ENCODE assay signal across 1 cellular context in the genomic region with DNA sequence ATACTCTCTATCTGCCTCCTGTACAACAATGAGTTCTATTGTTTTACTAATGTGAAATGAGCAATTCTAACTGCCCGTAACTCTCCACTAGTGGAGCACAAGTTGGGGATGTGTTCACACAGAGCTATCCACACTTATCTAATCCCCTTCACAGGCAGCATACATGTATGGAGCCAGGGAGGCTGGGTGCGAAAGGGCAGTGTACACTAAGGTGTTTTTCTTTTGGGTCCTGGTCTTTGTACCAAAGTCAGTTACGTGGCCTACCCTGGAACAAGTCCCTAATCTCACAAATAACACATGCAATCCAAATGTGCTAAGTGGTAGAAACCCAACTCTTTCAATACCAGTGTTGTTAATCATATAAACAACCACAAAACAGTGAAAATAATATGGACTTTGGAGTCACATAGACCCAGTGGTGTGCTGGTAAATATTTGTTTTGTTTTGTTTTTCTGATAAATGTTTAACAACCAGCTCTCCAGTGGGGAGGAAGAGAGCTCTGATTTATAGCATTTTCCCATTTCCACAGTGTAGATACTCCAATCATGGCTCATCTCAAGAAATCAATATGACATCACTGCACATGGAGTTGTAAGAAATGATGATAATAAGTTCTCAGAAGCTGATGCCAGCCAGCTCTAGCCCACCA.
TF ChIP-seq lines count a peak whose summit lies in the region.

No MANE protein-coding gene starts in this region.

TF ChIP-seq in HepG2, 621 proteins besides CTCF, POLR2A, EP300 and RAD21 (continued from another document and continues in another):
- TF ChIP-seq MAX (IDR thresholded peaks at IDR 0.05) (0 out of 2 replicates have a peak, but pooled peaks have one; percentile 24), NR2F6 (IDR thresholded peaks at IDR 0.05) (peak; percentile 28; the same call in 1 of the 2 replicates), NR2F6 (CRISPR knock-in tag; IDR thresholded peaks at IDR 0.05) (no peak), NCOR1 (IDR thresholded peaks at IDR 0.05; ENCODE audit: borderline replicate concordance, low read length) (peak; percentile 72; the same call in 1 of the 2 replicates), HHEX (CRISPR knock-in tag; IDR thresholded peaks at IDR 0.05) (peak; percentile 71; the same call in 1 of the 2 replicates), HNF1B (CRISPR knock-in tag; IDR thresholded peaks at IDR 0.05) (peak; percentile 68; the same call in 1 of the 2 replicates), ZNF619 (CRISPR knock-in tag; IDR thresholded peaks at IDR 0.05) (no peak), IRF2 (CRISPR knock-in tag; IDR thresholded peaks at IDR 0.05) (peak; percentile 50; the same call in 1 of the 2 replicates), ZMYM3 (CRISPR knock-in tag; IDR thresholded peaks at IDR 0.05) (peak; percentile 52), ZNF276 (CRISPR knock-in tag; IDR thresholded peaks at IDR 0.05; ENCODE audit: low read depth) (no peak), SMAD3 (CRISPR knock-in tag; IDR thresholded peaks at IDR 0.05) (peak; percentile 48; the same call in 1 of the 2 replicates), PHF21A (CRISPR knock-in tag; IDR thresholded peaks at IDR 0.05) (0 out of 2 replicates have a peak, but pooled peaks have one; percentile 41), HDAC1 (CRISPR knock-in tag; IDR thresholded peaks at IDR 0.05) (peak; percentile 43; the same call in 1 of the 2 replicates), MEF2D (CRISPR knock-in tag; IDR thresholded peaks at IDR 0.05) (peak; percentile 32; the same call in 1 of the 2 replicates), ZMAT3 (CRISPR knock-in tag; conservative IDR thresholded peaks at IDR 0.05) (0 out of 2 replicates have a peak, but pooled peaks have one; percentile 49), MIXL1 (CRISPR knock-in tag; IDR thresholded peaks at IDR 0.05) (0 out of 2 replicates have a peak, but pooled peaks have one; percentile 73), ZFYVE20 (CRISPR knock-in tag; IDR thresholded peaks at IDR 0.05; ENCODE audit: borderline replicate concordance, low read depth) (no peak), RXRB (CRISPR knock-in tag; IDR thresholded peaks at IDR 0.05; ENCODE audit: borderline replicate concordance) (peak; percentile 40; the same call in 1 of the 2 replicates), KLF11 (CRISPR knock-in tag; IDR thresholded peaks at IDR 0.05) (no peak), EHMT2 (IDR thresholded peaks at IDR 0.05; ENCODE audit: borderline replicate concordance, low read depth, low read length) (peak; percentile 88; the same call in 1 of the 2 replicates), ZFP36L1 (CRISPR knock-in tag; IDR thresholded peaks at IDR 0.05) (peak; percentile 76; the same call in 1 of the 2 replicates), ZMYM4 (CRISPR knock-in tag; IDR thresholded peaks at IDR 0.05) (peak; percentile 25; the same call in 1 of the 2 replicates), TARDBP (CRISPR knock-in tag; IDR thresholded peaks at IDR 0.05) (peak; percentile 25; the same call in 1 of the 2 replicates), KDM6A (CRISPR knock-in tag; IDR thresholded peaks at IDR 0.05; ENCODE audit: low read depth) (peak; percentile 76), ZMYM2 (CRISPR knock-in tag; IDR thresholded peaks at IDR 0.05) (0 out of 2 replicates have a peak, but pooled peaks have one; percentile 34), ZNF496 (CRISPR knock-in tag; IDR thresholded peaks at IDR 0.05; ENCODE audit: insufficient replicate concordance) (no peak), ZSCAN25 (CRISPR knock-in tag; IDR thresholded peaks at IDR 0.05) (no peak), HNF4G (IDR thresholded peaks at IDR 0.05; ENCODE audit: borderline replicate concordance, low read depth, low read length) (peak; percentile 33; the same call in 1 of the 2 replicates), HNF4G (CRISPR knock-in tag; IDR thresholded peaks at IDR 0.05; ENCODE audit: borderline replicate concordance, low read depth) (peak; percentile 81), ZNF781 (CRISPR knock-in tag; IDR thresholded peaks at IDR 0.05; ENCODE audit: borderline replicate concordance, not compliant biosample characterization) (no peak), CHD4 (IDR thresholded peaks at IDR 0.05; ENCODE audit: borderline replicate concordance, low read length) (no peak), FOXA3 (CRISPR knock-in tag; IDR thresholded peaks at IDR 0.05) (peak; percentile 84), RBFOX2 (IDR thresholded peaks at IDR 0.05; ENCODE audit: low read depth, low read length) (no peak), PHF20 (CRISPR knock-in tag; IDR thresholded peaks at IDR 0.05) (peak; percentile 22; the same call in 1 of the 2 replicates), SOX5 (CRISPR knock-in tag; IDR thresholded peaks at IDR 0.05; ENCODE audit: borderline replicate concordance) (peak; percentile 85), RARA (CRISPR knock-in tag; IDR thresholded peaks at IDR 0.05) (peak; percentile 45)
- TF ChIP-seq, protein P1, sequence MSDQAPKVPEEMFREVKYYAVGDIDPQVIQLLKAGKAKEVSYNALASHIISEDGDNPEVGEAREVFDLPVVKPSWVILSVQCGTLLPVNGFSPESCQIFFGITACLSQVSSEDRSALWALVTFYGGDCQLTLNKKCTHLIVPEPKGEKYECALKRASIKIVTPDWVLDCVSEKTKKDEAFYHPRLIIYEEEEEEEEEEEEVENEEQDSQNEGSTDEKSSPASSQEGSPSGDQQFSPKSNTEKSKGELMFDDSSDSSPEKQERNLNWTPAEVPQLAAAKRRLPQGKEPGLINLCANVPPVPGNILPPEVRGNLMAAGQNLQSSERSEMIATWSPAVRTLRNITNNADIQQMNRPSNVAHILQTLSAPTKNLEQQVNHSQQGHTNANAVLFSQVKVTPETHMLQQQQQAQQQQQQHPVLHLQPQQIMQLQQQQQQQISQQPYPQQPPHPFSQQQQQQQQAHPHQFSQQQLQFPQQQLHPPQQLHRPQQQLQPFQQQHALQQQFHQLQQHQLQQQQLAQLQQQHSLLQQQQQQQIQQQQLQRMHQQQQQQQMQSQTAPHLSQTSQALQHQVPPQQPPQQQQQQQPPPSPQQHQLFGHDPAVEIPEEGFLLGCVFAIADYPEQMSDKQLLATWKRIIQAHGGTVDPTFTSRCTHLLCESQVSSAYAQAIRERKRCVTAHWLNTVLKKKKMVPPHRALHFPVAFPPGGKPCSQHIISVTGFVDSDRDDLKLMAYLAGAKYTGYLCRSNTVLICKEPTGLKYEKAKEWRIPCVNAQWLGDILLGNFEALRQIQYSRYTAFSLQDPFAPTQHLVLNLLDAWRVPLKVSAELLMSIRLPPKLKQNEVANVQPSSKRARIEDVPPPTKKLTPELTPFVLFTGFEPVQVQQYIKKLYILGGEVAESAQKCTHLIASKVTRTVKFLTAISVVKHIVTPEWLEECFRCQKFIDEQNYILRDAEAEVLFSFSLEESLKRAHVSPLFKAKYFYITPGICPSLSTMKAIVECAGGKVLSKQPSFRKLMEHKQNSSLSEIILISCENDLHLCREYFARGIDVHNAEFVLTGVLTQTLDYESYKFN (CRISPR knock-in tag; conservative IDR thresholded peaks at IDR 0.05) = peak; percentile 94
- TF ChIP-seq, protein P2, sequence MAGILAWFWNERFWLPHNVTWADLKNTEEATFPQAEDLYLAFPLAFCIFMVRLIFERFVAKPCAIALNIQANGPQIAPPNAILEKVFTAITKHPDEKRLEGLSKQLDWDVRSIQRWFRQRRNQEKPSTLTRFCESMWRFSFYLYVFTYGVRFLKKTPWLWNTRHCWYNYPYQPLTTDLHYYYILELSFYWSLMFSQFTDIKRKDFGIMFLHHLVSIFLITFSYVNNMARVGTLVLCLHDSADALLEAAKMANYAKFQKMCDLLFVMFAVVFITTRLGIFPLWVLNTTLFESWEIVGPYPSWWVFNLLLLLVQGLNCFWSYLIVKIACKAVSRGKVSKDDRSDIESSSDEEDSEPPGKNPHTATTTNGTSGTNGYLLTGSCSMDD (CRISPR knock-in tag; IDR thresholded peaks at IDR 0.05) = no peak
- TF ChIP-seq, protein P3, sequence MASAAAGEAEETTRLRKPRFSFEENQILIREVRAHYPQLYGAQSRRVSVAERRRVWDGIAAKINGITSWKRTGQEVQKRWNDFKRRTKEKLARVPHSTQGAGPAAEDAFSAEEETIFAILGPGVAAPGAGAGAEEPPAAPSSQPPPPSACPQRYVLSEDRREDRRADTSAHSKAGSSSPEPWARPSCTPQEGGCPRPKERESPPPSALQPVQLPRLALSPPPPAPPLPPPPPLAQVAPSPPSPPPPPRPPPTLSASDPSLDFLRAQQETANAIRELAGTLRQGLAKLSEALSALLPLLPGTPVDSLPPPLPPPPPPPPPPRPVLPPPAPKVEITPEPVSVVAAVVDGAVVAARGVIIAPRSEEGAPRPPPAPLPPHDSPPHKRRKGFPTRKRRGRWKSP (CRISPR knock-in tag; IDR thresholded peaks at IDR 0.05) = peak; percentile 32; the same call in 1 of the 2 replicates
- TF ChIP-seq, protein P4, sequence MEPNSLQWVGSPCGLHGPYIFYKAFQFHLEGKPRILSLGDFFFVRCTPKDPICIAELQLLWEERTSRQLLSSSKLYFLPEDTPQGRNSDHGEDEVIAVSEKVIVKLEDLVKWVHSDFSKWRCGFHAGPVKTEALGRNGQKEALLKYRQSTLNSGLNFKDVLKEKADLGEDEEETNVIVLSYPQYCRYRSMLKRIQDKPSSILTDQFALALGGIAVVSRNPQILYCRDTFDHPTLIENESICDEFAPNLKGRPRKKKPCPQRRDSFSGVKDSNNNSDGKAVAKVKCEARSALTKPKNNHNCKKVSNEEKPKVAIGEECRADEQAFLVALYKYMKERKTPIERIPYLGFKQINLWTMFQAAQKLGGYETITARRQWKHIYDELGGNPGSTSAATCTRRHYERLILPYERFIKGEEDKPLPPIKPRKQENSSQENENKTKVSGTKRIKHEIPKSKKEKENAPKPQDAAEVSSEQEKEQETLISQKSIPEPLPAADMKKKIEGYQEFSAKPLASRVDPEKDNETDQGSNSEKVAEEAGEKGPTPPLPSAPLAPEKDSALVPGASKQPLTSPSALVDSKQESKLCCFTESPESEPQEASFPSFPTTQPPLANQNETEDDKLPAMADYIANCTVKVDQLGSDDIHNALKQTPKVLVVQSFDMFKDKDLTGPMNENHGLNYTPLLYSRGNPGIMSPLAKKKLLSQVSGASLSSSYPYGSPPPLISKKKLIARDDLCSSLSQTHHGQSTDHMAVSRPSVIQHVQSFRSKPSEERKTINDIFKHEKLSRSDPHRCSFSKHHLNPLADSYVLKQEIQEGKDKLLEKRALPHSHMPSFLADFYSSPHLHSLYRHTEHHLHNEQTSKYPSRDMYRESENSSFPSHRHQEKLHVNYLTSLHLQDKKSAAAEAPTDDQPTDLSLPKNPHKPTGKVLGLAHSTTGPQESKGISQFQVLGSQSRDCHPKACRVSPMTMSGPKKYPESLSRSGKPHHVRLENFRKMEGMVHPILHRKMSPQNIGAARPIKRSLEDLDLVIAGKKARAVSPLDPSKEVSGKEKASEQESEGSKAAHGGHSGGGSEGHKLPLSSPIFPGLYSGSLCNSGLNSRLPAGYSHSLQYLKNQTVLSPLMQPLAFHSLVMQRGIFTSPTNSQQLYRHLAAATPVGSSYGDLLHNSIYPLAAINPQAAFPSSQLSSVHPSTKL (CRISPR knock-in tag; IDR thresholded peaks at IDR 0.05) = peak; percentile 66; the same call in 1 of the 2 replicates
- TF ChIP-seq, protein P5, sequence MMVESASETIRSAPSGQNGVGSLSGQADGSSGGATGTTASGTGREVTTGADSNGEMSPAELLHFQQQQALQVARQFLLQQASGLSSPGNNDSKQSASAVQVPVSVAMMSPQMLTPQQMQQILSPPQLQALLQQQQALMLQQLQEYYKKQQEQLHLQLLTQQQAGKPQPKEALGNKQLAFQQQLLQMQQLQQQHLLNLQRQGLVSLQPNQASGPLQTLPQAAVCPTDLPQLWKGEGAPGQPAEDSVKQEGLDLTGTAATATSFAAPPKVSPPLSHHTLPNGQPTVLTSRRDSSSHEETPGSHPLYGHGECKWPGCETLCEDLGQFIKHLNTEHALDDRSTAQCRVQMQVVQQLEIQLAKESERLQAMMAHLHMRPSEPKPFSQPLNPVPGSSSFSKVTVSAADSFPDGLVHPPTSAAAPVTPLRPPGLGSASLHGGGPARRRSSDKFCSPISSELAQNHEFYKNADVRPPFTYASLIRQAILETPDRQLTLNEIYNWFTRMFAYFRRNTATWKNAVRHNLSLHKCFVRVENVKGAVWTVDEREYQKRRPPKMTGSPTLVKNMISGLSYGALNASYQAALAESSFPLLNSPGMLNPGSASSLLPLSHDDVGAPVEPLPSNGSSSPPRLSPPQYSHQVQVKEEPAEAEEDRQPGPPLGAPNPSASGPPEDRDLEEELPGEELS (CRISPR knock-in tag; IDR thresholded peaks at IDR 0.05) = peak; percentile 79
- TF ChIP-seq, protein P6, sequence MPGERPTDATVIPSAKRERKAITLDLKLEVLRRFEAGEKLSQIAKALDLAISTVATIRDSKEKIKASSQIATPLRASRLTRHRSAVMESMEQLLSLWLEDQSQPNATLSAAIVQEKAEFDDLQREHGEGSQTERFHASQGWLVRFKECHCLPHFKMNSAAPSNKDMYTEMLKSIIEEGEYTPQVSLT (CRISPR knock-in tag; IDR thresholded peaks at IDR 0.05; ENCODE audit: borderline replicate concordance, low read depth) = no peak
- TF ChIP-seq, protein P7, sequence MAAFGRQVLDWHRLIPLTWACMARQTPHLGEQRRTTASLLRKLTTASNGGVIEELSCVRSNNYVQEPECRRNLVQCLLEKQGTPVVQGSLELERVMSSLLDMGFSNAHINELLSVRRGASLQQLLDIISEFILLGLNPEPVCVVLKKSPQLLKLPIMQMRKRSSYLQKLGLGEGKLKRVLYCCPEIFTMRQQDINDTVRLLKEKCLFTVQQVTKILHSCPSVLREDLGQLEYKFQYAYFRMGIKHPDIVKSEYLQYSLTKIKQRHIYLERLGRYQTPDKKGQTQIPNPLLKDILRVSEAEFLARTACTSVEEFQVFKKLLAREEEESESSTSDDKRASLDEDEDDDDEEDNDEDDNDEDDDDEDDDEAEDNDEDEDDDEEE (CRISPR knock-in tag; IDR thresholded peaks at IDR 0.05) = no peak
